Comparison of ENCODE assay signal across 13 cellular contexts in genomic region chr13:75339635-75340374, GRCh38.
A peak's percentile ranks its signal among the peaks of the same experiment; 100 is the strongest.
DNase-seq lines count a peak whose midpoint lies in the region; ATAC-seq and TF ChIP-seq lines count a peak whose summit lies in the region.
"Had no signal": no experiment of that assay in that cellular context is flagged by ENCODE, and none has a peak within 500 bp of the region (broad histone marks: within the 10 kb centered on the region; RNA-seq: fewer than 3 reads in every experiment).

No MANE protein-coding gene starts in this region.

- H3K4me2 ChIP-seq in IMR-90 (ENCODE audit: low read depth, low read length): no peak overlapping the region

- dilution Hi-C loops in IMR-90 (cut with HindIII; ENCODE audit: low sequenced_read_pairs, unreplicated experiment): no loop called here

- peaks cover 3% of the 10 kb centered on the region for H3K9me3 Mint-ChIP-seq in activated CD4-positive, alpha-beta T cell treated with anti-CD3 and anti-CD28 coated beads, Interleukin-2, amount 10 ng/mL, durations not matched to agents 24 days and 14 days
- no peaks in the 10 kb centered on the region for H3K9me3 Mint-ChIP-seq in nephron progenitor cell
- H3K9me3 Mint-ChIP-seq in activated T-helper 17 cell treated with anti-CD3 and anti-CD28 coated beads, Interleukin-2, amount 50 U/mL, for 72 hours: no peaks in the 10 kb centered on the region
- H3K9me3 Mint-ChIP-seq: CD8-positive, alpha-beta T cell had no signal

- H3K79me1 ChIP-seq in IMR-90 (ENCODE audit: low read depth in 1 of 2, low read length in 2 of 2): no peaks in the 10 kb centered on the region

- no peak overlapping the region for H2BK20ac ChIP-seq in IMR-90 (ENCODE audit: low read depth, low read length)

- no peaks in the 10 kb centered on the region for H3K27me3 ChIP-seq in IMR-90 (ENCODE audit: control insufficient read depth, insufficient read depth, low read length)

- no peaks in the 10 kb centered on the region for H3K9me3 ChIP-seq in IMR-90 (ENCODE audit: control insufficient read depth, insufficient read depth, low read length)

- H3K4me3 ChIP-seq in IMR-90 (ENCODE audit: insufficient read depth, low read depth, low read length): no peak overlapping the region

- TF ChIP-seq CTCF in IMR-90 (conservative IDR thresholded peaks at IDR 0.05; ENCODE audit: low read depth, low read length) (no peak), nephron progenitor cell (IDR thresholded peaks at IDR 0.05) (no peak)

- no peak overlapping the region for H3K18ac ChIP-seq in IMR-90 (ENCODE audit: low read depth, low read length)

- no peak overlapping the region for H3K23ac ChIP-seq in IMR-90 (ENCODE audit: low read depth, low read length)

- no peak overlapping the region for H4K5ac ChIP-seq in IMR-90 (ENCODE audit: low read depth, low read length)

- no peak overlapping the region for H2BK5ac ChIP-seq in IMR-90 (ENCODE audit: low read depth, low read length, poor library complexity, severe bottlenecking)

- no peak overlapping the region for H2AK5ac ChIP-seq in IMR-90 (ENCODE audit: low read depth, low read length)

- H2AFZ ChIP-seq in IMR-90 (replicated peaks; ENCODE audit: low read length, poor library complexity): no peak overlapping the region

- no peak overlapping the region for H3K4ac ChIP-seq in IMR-90 (ENCODE audit: low read depth, low read length)

- DNase-seq in activated CD4-positive, alpha-beta T cell treated with anti-CD3 and anti-CD28 coated beads, Interleukin-2, amount 10 ng/mL, durations not matched to agents 24 days and 14 days: no peak
- DNase-seq in activated CD4-positive, alpha-beta T cell treated with anti-CD3 and anti-CD28 coated beads, Interleukin-2, amount 50 U/mL, for 48 hours: no peak
- no peak for DNase-seq in IMR-90
- DNase-seq in nephron progenitor cell: no peak
- DNase-seq in NCI-H2029 (lab: John Stamatoyannopoulos, UW): no peak
- no peak for DNase-seq in stimulated activated CD4-positive, alpha-beta T cell treated with anti-CD3 and anti-CD28 coated beads, Interleukin-4, amount 100 ng/mL, for 24 hours
- DNase-seq: CD8-positive, alpha-beta T cell; COR-L47; DMS 273 treated with DMSO at 0.1 percent for 48 hours had no signal

- no peak overlapping the region for H3K14ac ChIP-seq in IMR-90 (replicated peaks; ENCODE audit: low read depth, low read length)

- no peak overlapping the region for H3K56ac ChIP-seq in IMR-90 (ENCODE audit: extremely low read depth, insufficient read depth, low read length)

- no peak overlapping the region for H2BK15ac ChIP-seq in IMR-90 (ENCODE audit: low read depth, low read length)

- no peak for TF ChIP-seq RAD21 in IMR-90 (IDR thresholded peaks at IDR 0.05; ENCODE audit: low read length)

- no peak for ATAC-seq in IMR-90 (ENCODE audit: low read depth)
- ATAC-seq in activated T-helper 17 cell treated with anti-CD3 and anti-CD28 coated beads, Interleukin-2, amount 50 U/mL, for 72 hours (replicated peaks): no peak
- ATAC-seq: CD8-positive, alpha-beta T cell; HCT116 had no signal

- peaks cover 16% of the 10 kb centered on the region for H3K36me3 Mint-ChIP-seq in activated CD4-positive, alpha-beta T cell treated with anti-CD3 and anti-CD28 coated beads, Interleukin-2, amount 10 ng/mL, durations not matched to agents 24 days and 14 days (ENCODE audit: low read depth)
- peaks cover 29% of the 10 kb centered on the region for H3K36me3 Mint-ChIP-seq in nephron progenitor cell (ENCODE audit: low read depth)
- no peaks in the 10 kb centered on the region for H3K36me3 Mint-ChIP-seq in activated T-helper 17 cell treated with anti-CD3 and anti-CD28 coated beads, Interleukin-2, amount 50 U/mL, for 72 hours (ENCODE audit: low read depth)
- H3K36me3 Mint-ChIP-seq: CD8-positive, alpha-beta T cell had no signal

- in situ Hi-C loops in IMR-90 (cut with MboI; ENCODE audit: low sequenced_read_pairs): no loop called here

- intact Hi-C loops in activated CD4-positive, alpha-beta T cell treated with anti-CD3 and anti-CD28 coated beads, Interleukin-2, amount 10 ng/mL, durations not matched to agents 24 days and 14 days (cut with micrococcal nuclease): loop anchor here (5.0 kb wide), 1 partner anchor 43 kb away; no protein-coding TSS in a partner anchor
- intact Hi-C loops in IMR-90 (cut with micrococcal nuclease): no loop called here

- H2BK120ac ChIP-seq in IMR-90 (ENCODE audit: low read depth, low read length): no peak overlapping the region

- no peak overlapping the region for H2AK9ac ChIP-seq in IMR-90 (replicated peaks; ENCODE audit: low read depth, low read length, poor library complexity)

- peaks cover 3% of the 10 kb centered on the region for H3K4me1 Mint-ChIP-seq in activated CD4-positive, alpha-beta T cell treated with anti-CD3 and anti-CD28 coated beads, Interleukin-2, amount 10 ng/mL, durations not matched to agents 24 days and 14 days
- no peaks in the 10 kb centered on the region for H3K4me1 Mint-ChIP-seq in nephron progenitor cell
- no peaks in the 10 kb centered on the region for H3K4me1 Mint-ChIP-seq in activated T-helper 17 cell treated with anti-CD3 and anti-CD28 coated beads, Interleukin-2, amount 50 U/mL, for 72 hours
- H3K4me1 Mint-ChIP-seq: CD14-positive monocyte had no signal

- POLR2A ChIA-PET in IMR-90 (lab: Charles Lee; ENCODE audit: unreplicated experiment): no interaction called here

- no peak overlapping the region for H3K9ac ChIP-seq in IMR-90 (ENCODE audit: low read depth, low read length)

- H3K9me1 ChIP-seq in IMR-90 (ENCODE audit: insufficient read depth, low read length): no peaks in the 10 kb centered on the region

- no peak for TF ChIP-seq POLR2A in IMR-90 (IDR thresholded peaks at IDR 0.05; ENCODE audit: low read depth, low read length)

- H4K8ac ChIP-seq in IMR-90 (ENCODE audit: low read depth in 2 of 2, low read length in 2 of 2): no peak overlapping the region

- WGBS in IMR-90 (ENCODE audit: extremely low coverage in 2 of 2, insufficient read length in 1 of 2), 2 experiments: 93% methylated on average over 3 of the region's 7 CpGs; no CpG with 5 or more reads in 1 of the 2 experiments

- CTCF ChIA-PET in IMR-90 (lab: Yijun Ruan, JAX): interaction anchor here (0.6 kb wide), 1 partner anchor 115 kb away, joined by 3 read pairs; no protein-coding TSS in a partner anchor

- peaks cover 2% of the 10 kb centered on the region; the same call in 1 of the 2 replicates for H3K4me1 ChIP-seq in IMR-90 (ENCODE audit: control insufficient read depth, insufficient read depth, low read length)

- no TSS peak for BruUV-seq in IMR-90 (replicated peaks; lab: Mats Ljungman, UMichigan)

- peak overlapping the region; percentile 0 for H3K27ac Mint-ChIP-seq in activated CD4-positive, alpha-beta T cell treated with anti-CD3 and anti-CD28 coated beads, Interleukin-2, amount 10 ng/mL, durations not matched to agents 24 days and 14 days
- peak overlapping the region; percentile 5 for H3K27ac Mint-ChIP-seq in nephron progenitor cell
- H3K27ac Mint-ChIP-seq in activated T-helper 17 cell treated with anti-CD3 and anti-CD28 coated beads, Interleukin-2, amount 50 U/mL, for 72 hours: no peak overlapping the region
- H3K27ac Mint-ChIP-seq: CD14-positive monocyte; CD8-positive, alpha-beta T cell had no signal

- no peak overlapping the region for H4K91ac ChIP-seq in IMR-90 (ENCODE audit: insufficient read depth, low read depth, low read length)

- H3K27ac ChIP-seq in IMR-90 (ENCODE audit: insufficient read depth, low read length): no peak overlapping the region
- H3K27ac ChIP-seq: 22Rv1 had no signal

- no peaks in the 10 kb centered on the region for H3K27me3 Mint-ChIP-seq in activated CD4-positive, alpha-beta T cell treated with anti-CD3 and anti-CD28 coated beads, Interleukin-2, amount 10 ng/mL, durations not matched to agents 24 days and 14 days
- H3K27me3 Mint-ChIP-seq in nephron progenitor cell (ENCODE audit: low read depth, poor library complexity): peaks cover 6% of the 10 kb centered on the region
- H3K27me3 Mint-ChIP-seq in activated T-helper 17 cell treated with anti-CD3 and anti-CD28 coated beads, Interleukin-2, amount 50 U/mL, for 72 hours: peaks cover 4% of the 10 kb centered on the region

- no peak overlapping the region for H3K4me3 Mint-ChIP-seq in activated CD4-positive, alpha-beta T cell treated with anti-CD3 and anti-CD28 coated beads, Interleukin-2, amount 10 ng/mL, durations not matched to agents 24 days and 14 days
- no peak overlapping the region for H3K4me3 Mint-ChIP-seq in nephron progenitor cell
- H3K4me3 Mint-ChIP-seq in activated T-helper 17 cell treated with anti-CD3 and anti-CD28 coated beads, Interleukin-2, amount 50 U/mL, for 72 hours: no peak overlapping the region
- H3K4me3 Mint-ChIP-seq: CD14-positive monocyte; CD8-positive, alpha-beta T cell had no signal

- H4K20me1 ChIP-seq in IMR-90 (ENCODE audit: insufficient read depth, low read length): no peaks in the 10 kb centered on the region

- 0 out of 2 replicates have a peak, but pooled peaks cover 4% of the 10 kb centered on the region for H3K36me3 ChIP-seq in IMR-90 (ENCODE audit: control insufficient read depth, insufficient read depth, low read length)

TF ChIP-seq in IMR-90, 13 proteins besides CTCF, POLR2A, EP300 and RAD21:
- TF ChIP-seq SMC3 (IDR thresholded peaks at IDR 0.05; ENCODE audit: low read depth, low read length) (no peak), MAFK (IDR thresholded peaks at IDR 0.05; ENCODE audit: low read depth, low read length) (no peak), CHD1 (IDR thresholded peaks at IDR 0.05; ENCODE audit: low read depth, low read length) (no peak), CEBPB (IDR thresholded peaks at IDR 0.05; ENCODE audit: low read depth, low read length) (peak; percentile 52), MXI1 (IDR thresholded peaks at IDR 0.05; ENCODE audit: borderline replicate concordance, low read depth, low read length) (no peak), MAZ (IDR thresholded peaks at IDR 0.05; ENCODE audit: borderline replicate concordance, low read depth, low read length) (no peak), BHLHE40 (IDR thresholded peaks at IDR 0.05; ENCODE audit: low read depth, low read length) (no peak), RCOR1 (IDR thresholded peaks at IDR 0.05; ENCODE audit: insufficient replicate concordance, low read length) (no peak)
